14 cellular contexts compared by ENCODE assay signal in genomic region chrX:53717205-53717604, GRCh38. TPM values are rescaled to one million over a fixed set of nuclear protein-coding genes. Genes with fewer than 3 reads are reported as not detected.
DNase-seq lines count a peak whose midpoint lies in the region; ATAC-seq and TF ChIP-seq lines count a peak whose summit lies in the region.
"Had no signal": no experiment of that assay in that cellular context is flagged by ENCODE, and none has a peak within 500 bp of the region (broad histone marks: within the 10 kb centered on the region; RNA-seq: fewer than 3 reads in every experiment).

No MANE protein-coding gene starts in this region.

- no peaks in the 10 kb centered on the region for H3K9me3 Mint-ChIP-seq in CD8-positive, alpha-beta memory T cell
- no peaks in the 10 kb centered on the region for H3K9me3 Mint-ChIP-seq in activated T-helper 2 cell treated with anti-CD3 and anti-CD28 coated beads, Interferon-gamma antibody, Interleukin-2, Interleukin-4, amounts not matched to agents 10 μg/mL and 5 μg/mL and 100 μg/mL, durations not matched to agents 14 hours and 24 hours and 36 hours
- H3K9me3 Mint-ChIP-seq in natural killer cell treated with Interleukin-12 subunit alpha and Interleukin-12 subunit beta and Interleukin-15 and Interleukin-18, amount 100 ng/mL, for 72 hours: peaks cover 3% of the 10 kb centered on the region
- H3K9me3 Mint-ChIP-seq: WTC11 had no signal

- H2AFZ ChIP-seq in Loucy (ENCODE audit: low read length): no peak overlapping the region

- WGBS in esophagus squamous epithelium, 2 donors: 60 to 83% methylated on average over 1 to 2 of the region's 2 CpGs

- POLR2A ChIA-PET in CD8-positive, alpha-beta memory T cell (lab: Charles Lee): interaction anchor here (1.1 to 1.5 kb wide), 2 partner anchors 17 to 33 kb away, joined by 3 to 7 read pairs; no protein-coding TSS in a partner anchor

- no peaks in the 10 kb centered on the region for H3K79me2 ChIP-seq in Loucy (ENCODE audit: insufficient read depth, low read length)

- H3K27ac ChIP-seq in CD8-positive, alpha-beta memory T cell (ENCODE audit: low read depth, low read length): no peak overlapping the region
- no peak overlapping the region for H3K27ac ChIP-seq in esophagus squamous epithelium
- H3K27ac ChIP-seq: thoracic aorta had no signal

- H3K27me3 ChIP-seq in CD8-positive, alpha-beta memory T cell (ENCODE audit: insufficient read depth, low read length, poor library complexity, severe bottlenecking): no peaks in the 10 kb centered on the region
- H3K27me3 ChIP-seq in Loucy (ENCODE audit: insufficient read depth, low read length, poor library complexity, severe bottlenecking): no peaks in the 10 kb centered on the region
- no peaks in the 10 kb centered on the region for H3K27me3 ChIP-seq in esophagus squamous epithelium

- no peaks in the 10 kb centered on the region for H3K36me3 Mint-ChIP-seq in CD8-positive, alpha-beta memory T cell
- H3K36me3 Mint-ChIP-seq in activated T-helper 2 cell treated with anti-CD3 and anti-CD28 coated beads, Interferon-gamma antibody, Interleukin-2, Interleukin-4, amounts not matched to agents 10 μg/mL and 5 μg/mL and 100 μg/mL, durations not matched to agents 14 hours and 24 hours and 36 hours (ENCODE audit: low read depth): peaks cover 19% of the 10 kb centered on the region
- H3K36me3 Mint-ChIP-seq in natural killer cell treated with Interleukin-12 subunit alpha and Interleukin-12 subunit beta and Interleukin-15 and Interleukin-18, amount 100 ng/mL, for 72 hours: peaks cover 12% of the 10 kb centered on the region
- H3K36me3 Mint-ChIP-seq: WTC11 had no signal

- CTCF ChIA-PET in CD8-positive, alpha-beta memory T cell (lab: Charles Lee): interaction anchor here (1.1 kb wide), 1 partner anchor 34 kb away, joined by 3 read pairs; no protein-coding TSS in a partner anchor

- peak overlapping the region in 4 of 7 donors; percentile 6 to 38 (median 26) for H3K4me3 Mint-ChIP-seq in CD8-positive, alpha-beta memory T cell
- peak overlapping the region; percentile 86 for H3K4me3 Mint-ChIP-seq in activated T-helper 2 cell treated with anti-CD3 and anti-CD28 coated beads, Interferon-gamma antibody, Interleukin-2, Interleukin-4, amounts not matched to agents 10 μg/mL and 5 μg/mL and 100 μg/mL, durations not matched to agents 14 hours and 24 hours and 36 hours (ENCODE audit: low read depth)
- peak overlapping the region; percentile 96 for H3K4me3 Mint-ChIP-seq in natural killer cell treated with Interleukin-12 subunit alpha and Interleukin-12 subunit beta and Interleukin-15 and Interleukin-18, amount 100 ng/mL, for 72 hours
- H3K4me3 Mint-ChIP-seq: WTC11 had no signal

- DNase-seq in CD8-positive, alpha-beta memory T cell: no peak
- DNase-seq in activated T-helper 2 cell treated with anti-CD3 and anti-CD28 coated beads, Interferon-gamma antibody, Interleukin-2, Interleukin-4, amounts not matched to agents 10 μg/mL and 5 μg/mL and 100 μg/mL, durations not matched to agents 14 hours and 24 hours and 36 hours (ENCODE audit: low spot score): no peak
- DNase-seq in natural killer cell treated with Interleukin-12 subunit alpha and Interleukin-12 subunit beta and Interleukin-15 and Interleukin-18, amount 100 ng/mL, for 72 hours (ENCODE audit: low spot score): no peak
- DNase-seq in esophagus squamous epithelium (lab: John Stamatoyannopoulos, UW) (no peak), COR-L47 (lab: John Stamatoyannopoulos, UW) (no peak), epidermal melanocyte (ENCODE audit: insufficient read length, low spot score) (no peak), hepatic stellate cell (ENCODE audit: low spot score) (no peak)
- DNase-seq: C1 segment of cervical spinal cord, glutamatergic neuron, NCI-H2081, NCI-H524 treated with DMSO at 0.1 percent for 48 hours had no signal

- H3K9me3 ChIP-seq in CD8-positive, alpha-beta memory T cell (ENCODE audit: low read length): no peaks in the 10 kb centered on the region
- H3K9me3 ChIP-seq in Loucy (ENCODE audit: insufficient read depth, low read depth, low read length) (no peaks in the 10 kb centered on the region), esophagus squamous epithelium (no peaks in the 10 kb centered on the region)
- H3K9me3 ChIP-seq: thoracic aorta had no signal

- peaks cover 47 to 51% (median 50%) of the 10 kb centered on the region in 3 donors for H3K4me1 Mint-ChIP-seq in CD8-positive, alpha-beta memory T cell
- H3K4me1 Mint-ChIP-seq in activated T-helper 2 cell treated with anti-CD3 and anti-CD28 coated beads, Interferon-gamma antibody, Interleukin-2, Interleukin-4, amounts not matched to agents 10 μg/mL and 5 μg/mL and 100 μg/mL, durations not matched to agents 14 hours and 24 hours and 36 hours (ENCODE audit: low read depth): peaks cover 44% of the 10 kb centered on the region
- H3K4me1 Mint-ChIP-seq in natural killer cell treated with Interleukin-12 subunit alpha and Interleukin-12 subunit beta and Interleukin-15 and Interleukin-18, amount 100 ng/mL, for 72 hours (ENCODE audit: low read depth in 2 of 2): peaks cover 39 to 56% of the 10 kb centered on the region in 2 donors

- no peak for TF ChIP-seq CTCF in Loucy (conservative IDR thresholded peaks at IDR 0.05; ENCODE audit: low read length)
- TF ChIP-seq CTCF in esophagus squamous epithelium (IDR thresholded peaks at IDR 0.05): no peak

- peak overlapping the region; percentile 13 for H3K4me3 ChIP-seq in CD8-positive, alpha-beta memory T cell (ENCODE audit: low read length)
- H3K4me3 ChIP-seq in Loucy (ENCODE audit: low read length, poor library complexity, severe bottlenecking) (peak overlapping the region; percentile 54), esophagus squamous epithelium (no peak overlapping the region)
- H3K4me3 ChIP-seq: thoracic aorta had no signal

- H4K20me1 ChIP-seq in Loucy (ENCODE audit: insufficient read depth, low read length, poor library complexity, severe bottlenecking): no peaks in the 10 kb centered on the region

- intact Hi-C loops in activated T-helper 2 cell treated with anti-CD3 and anti-CD28 coated beads, Interferon-gamma antibody, Interleukin-2, Interleukin-4, amounts not matched to agents 10 μg/mL and 5 μg/mL and 100 μg/mL, durations not matched to agents 14 hours and 24 hours and 36 hours (cut with micrococcal nuclease): loop anchor here (5.0 to 10.0 kb wide), 2 partner anchors 118 to 325 kb away; partner anchors contain the start of gene PHF8
- intact Hi-C loops in esophagus squamous epithelium (cut with DNase I): no loop called here

- H3K4me1 ChIP-seq in CD8-positive, alpha-beta memory T cell (ENCODE audit: insufficient read depth, low read length): peaks cover 46% of the 10 kb centered on the region
- H3K4me1 ChIP-seq in Loucy (ENCODE audit: insufficient read depth, low read length, poor library complexity, severe bottlenecking) (peaks cover 40% of the 10 kb centered on the region), esophagus squamous epithelium (peaks cover 3 to 13% (median 5%) of the 10 kb centered on the region in 3 donors)

- H3K9ac ChIP-seq in Loucy (ENCODE audit: low read depth, low read length, poor library complexity, severe bottlenecking): no peak overlapping the region

- H3K4me2 ChIP-seq in Loucy (ENCODE audit: low read depth, low read length, poor library complexity, severe bottlenecking): peak overlapping the region; percentile 75

- no peaks in the 10 kb centered on the region for H3K9me2 ChIP-seq in Loucy (replicated peaks; ENCODE audit: low read depth, low read length)

- TF ChIP-seq POLR2A in esophagus squamous epithelium (IDR thresholded peaks at IDR 0.05): no peak

- no peaks in the 10 kb centered on the region for H3K36me3 ChIP-seq in CD8-positive, alpha-beta memory T cell (ENCODE audit: insufficient read depth, low read length)
- H3K36me3 ChIP-seq in Loucy (ENCODE audit: insufficient read depth, low read length) (no peaks in the 10 kb centered on the region), esophagus squamous epithelium (no peaks in the 10 kb centered on the region)
- H3K36me3 ChIP-seq: thoracic aorta had no signal

- H3F3A ChIP-seq in Loucy (ENCODE audit: low read depth): no peaks in the 10 kb centered on the region; the same call in 1 of the 2 replicates

- H3K27me3 Mint-ChIP-seq in CD8-positive, alpha-beta memory T cell: peaks cover 0 to 1% of the 10 kb centered on the region in 2 donors
- H3K27me3 Mint-ChIP-seq in activated T-helper 2 cell treated with anti-CD3 and anti-CD28 coated beads, Interferon-gamma antibody, Interleukin-2, Interleukin-4, amounts not matched to agents 10 μg/mL and 5 μg/mL and 100 μg/mL, durations not matched to agents 14 hours and 24 hours and 36 hours (ENCODE audit: low read depth): no peaks in the 10 kb centered on the region
- H3K27me3 Mint-ChIP-seq in natural killer cell treated with Interleukin-12 subunit alpha and Interleukin-12 subunit beta and Interleukin-15 and Interleukin-18, amount 100 ng/mL, for 72 hours: no peaks in the 10 kb centered on the region

- ATAC-seq in natural killer cell treated with Interleukin-12 subunit alpha and Interleukin-12 subunit beta and Interleukin-15 and Interleukin-18, amount 100 ng/mL, for 72 hours: peak in 1 of 2 donors; percentile 25
- ATAC-seq: WTC11 had no signal

- peak overlapping the region; percentile 94 to 99 (median 96) for H3K27ac Mint-ChIP-seq in CD8-positive, alpha-beta memory T cell
- peak overlapping the region; percentile 99 for H3K27ac Mint-ChIP-seq in activated T-helper 2 cell treated with anti-CD3 and anti-CD28 coated beads, Interferon-gamma antibody, Interleukin-2, Interleukin-4, amounts not matched to agents 10 μg/mL and 5 μg/mL and 100 μg/mL, durations not matched to agents 14 hours and 24 hours and 36 hours
- peak overlapping the region; percentile 99 to 100 for H3K27ac Mint-ChIP-seq in natural killer cell treated with Interleukin-12 subunit alpha and Interleukin-12 subunit beta and Interleukin-15 and Interleukin-18, amount 100 ng/mL, for 72 hours
- H3K27ac Mint-ChIP-seq: WTC11 had no signal

RNA-seq across cellular contexts. Expression of gene HUWE1, which starts 30.7 kb away (rescaled TPM):
- total RNA-seq in CD8-positive, alpha-beta memory T cell: 100 to 1,000 TPM; 437 to 444 TPM
- 18.7 TPM for polyA plus RNA-seq in CD8-positive, alpha-beta memory T cell
- total RNA-seq in activated T-helper 2 cell treated with anti-CD3 and anti-CD28 coated beads, Interferon-gamma antibody, Interleukin-2, Interleukin-4, amounts not matched to agents 10 μg/mL and 5 μg/mL and 100 μg/mL, durations not matched to agents 14 hours and 24 hours and 36 hours: 391 and 412 TPM in 2 replicates
- 100 to 1,000 TPM; 574 to 813 TPM for total RNA-seq in natural killer cell treated with Interleukin-12 subunit alpha and Interleukin-12 subunit beta and Interleukin-15 and Interleukin-18, amount 100 ng/mL, for 72 hours
- 100 to 1,000 TPM in 2 of 4 donors, 10 to 100 TPM in 2; 76.6 to 112 (median 101) TPM for total RNA-seq in esophagus squamous epithelium

Comparison
In these comparisons a context has a peak if more than half of its experiments do, and no peak if none do; other contexts are left out.
1. H3K4me3 ChIP-seq: peak in CD8-positive, alpha-beta memory T cell (single experiment) and Loucy (single experiment); none in esophagus squamous epithelium (0 of 4).
2. H3K4me3 Mint-ChIP-seq: peak in every context shown above with its lines; median percentile 96 in natural killer cell treated with Interleukin-12 subunit alpha and Interleukin-12 subunit beta and Interleukin-15 and Interleukin-18, amount 100 ng/mL, for 72 hours; 86 in activated T-helper 2 cell treated with anti-CD3 and anti-CD28 coated beads, Interferon-gamma antibody, Interleukin-2, Interleukin-4, amounts not matched to agents 10 μg/mL and 5 μg/mL and 100 μg/mL, durations not matched to agents 14 hours and 24 hours and 36 hours; 26 in CD8-positive, alpha-beta memory T cell.
3. Peak in every context shown above with its lines, with median percentiles within 50 percentile points of each other: H3K27ac Mint-ChIP-seq.